Comparison of ENCODE assay signal across 7 cellular contexts in genomic region chr15:79678032-79678701, GRCh38.
"Had no signal": no experiment of that assay in that cellular context is flagged by ENCODE, and none has a peak within 500 bp of the region (broad histone marks: within the 10 kb centered on the region; RNA-seq: fewer than 3 reads in every experiment).

No MANE protein-coding gene starts in this region.

- H3K9me3 Mint-ChIP-seq: IgD-negative memory B cell had no signal

- H3K4me3 Mint-ChIP-seq: IgD-negative memory B cell had no signal

- H3K27ac Mint-ChIP-seq: IgD-negative memory B cell had no signal

- H3K27ac ChIP-seq: HL-60 had no signal

- ATAC-seq: HepG2, K562 had no signal

- DNase-seq: IMR-90, KBM-7 had no signal

- H3K4me3 ChIP-seq: K562 had no signal

- FAIRE-seq: HepG2, HTR-8/SVneo, K562 had no signal
